In genomic region chr19:50293263-50294004, GRCh38 we compare ENCODE assay signal across 27 cellular contexts. TPM values are rescaled to one million over a fixed set of nuclear protein-coding genes. Genes with fewer than 3 reads are reported as not detected.
"Had no signal": no experiment of that assay in that cellular context is flagged by ENCODE, and none has a peak within 500 bp of the region (broad histone marks: within the 10 kb centered on the region; RNA-seq: fewer than 3 reads in every experiment).

No MANE protein-coding gene starts in this region.

- H3K27me3 ChIP-seq: breast epithelium, Peyer's patch, SJCRH30 had no signal

- H3K4me3 ChIP-seq: breast epithelium, Peyer's patch, SJCRH30 had no signal

- H3K36me3 ChIP-seq: breast epithelium had no signal

- H3K9me3 Mint-ChIP-seq: T-helper 1 cell treated with Interleukin-12 subunit alpha and Interleukin-12 subunit beta and Interleukin-4 antibody, amounts not matched to agents 30 μg/mL and 1 μg/mL, for 36 hours had no signal

- H3K4me1 Mint-ChIP-seq: activated naive CD4-positive, alpha-beta T cell treated with anti-CD3 and anti-CD28 coated beads, Interleukin-2, amount 50 U/mL, for 24 hours had no signal

- DNase-seq: activated CD4-positive, alpha-beta T cell treated with anti-CD3 and anti-CD28 coated beads for 48 hours; activated CD4-positive, alpha-beta T cell treated with anti-CD3 and anti-CD28 coated beads, Interleukin-2, amount 50 U/mL, for 4 hours; activated CD4-positive, CD25-positive, alpha-beta regulatory T cell treated with anti-CD3 and anti-CD28 coated beads, Interleukin-2, amount 50 U/mL, for 72 hours; activated CD8-positive, alpha-beta memory T cell treated with anti-CD3 and anti-CD28 coated beads, Interleukin-2, amount 50 U/mL, for 48 hours; activated CD8-positive, alpha-beta T cell treated with anti-CD3 and anti-CD28 coated beads, Interleukin-2, amount 10 ng/mL, durations not matched to agents 7 days and 5 days; activated naive CD4-positive, alpha-beta T cell; activated T-cell treated with anti-CD3 and anti-CD28 coated beads, Interleukin-2, amount 50 U/mL, for 1 hour; caudate nucleus; NCI-H1092 treated with DMSO at 0.1 percent for 48 hours; NCI-H1417 treated with DMSO at 0.1 percent for 48 hours; NCI-H1694; NCI-H2029; NCI-H2107; NCI-H2171 treated with DMSO at 0.1 percent for 48 hours; NCI-H226; NCI-H526 treated with DMSO at 0.1 percent for 48 hours; NCI-H82; NK-92 treated with Interleukin-12 subunit alpha and Interleukin-12 subunit beta, amount 100 ng/mL, for 24 hours; OCI-M1; Peyer's patch; Right ventricle myocardium superior; SJCRH30 had no signal

- ATAC-seq: activated CD8-positive, alpha-beta T cell treated with anti-CD3 and anti-CD28 coated beads, Interleukin-2, amount 10 ng/mL, durations not matched to agents 7 days and 5 days had no signal

- H3K27ac ChIP-seq: breast epithelium, Peyer's patch, RWPE1, SJCRH30 had no signal

- H3K4me3 Mint-ChIP-seq: activated CD8-positive, alpha-beta T cell treated with anti-CD3 and anti-CD28 coated beads, Interleukin-2, amount 10 ng/mL, durations not matched to agents 7 days and 5 days; activated naive CD4-positive, alpha-beta T cell treated with anti-CD3 and anti-CD28 coated beads, Interleukin-2, amount 50 U/mL, for 24 hours; T-helper 1 cell treated with Interleukin-12 subunit alpha and Interleukin-12 subunit beta and Interleukin-4 antibody, amounts not matched to agents 30 μg/mL and 1 μg/mL, for 36 hours had no signal

- H3K4me1 ChIP-seq: breast epithelium, Peyer's patch, SJCRH30 had no signal

- H3K27ac Mint-ChIP-seq: activated CD8-positive, alpha-beta T cell treated with anti-CD3 and anti-CD28 coated beads, Interleukin-2, amount 10 ng/mL, durations not matched to agents 7 days and 5 days; T-helper 1 cell treated with Interleukin-12 subunit alpha and Interleukin-12 subunit beta and Interleukin-4 antibody, amounts not matched to agents 30 μg/mL and 1 μg/mL, for 36 hours had no signal

- H3K9me3 ChIP-seq: Peyer's patch, SJCRH30 had no signal

RNA-seq across cellular contexts. Expression of gene KCNC3, which starts 35.7 kb away (rescaled TPM):
- total RNA-seq: MCF 10A had no signal
